ENCODE assay signal across 16 cellular contexts in the genomic region with DNA sequence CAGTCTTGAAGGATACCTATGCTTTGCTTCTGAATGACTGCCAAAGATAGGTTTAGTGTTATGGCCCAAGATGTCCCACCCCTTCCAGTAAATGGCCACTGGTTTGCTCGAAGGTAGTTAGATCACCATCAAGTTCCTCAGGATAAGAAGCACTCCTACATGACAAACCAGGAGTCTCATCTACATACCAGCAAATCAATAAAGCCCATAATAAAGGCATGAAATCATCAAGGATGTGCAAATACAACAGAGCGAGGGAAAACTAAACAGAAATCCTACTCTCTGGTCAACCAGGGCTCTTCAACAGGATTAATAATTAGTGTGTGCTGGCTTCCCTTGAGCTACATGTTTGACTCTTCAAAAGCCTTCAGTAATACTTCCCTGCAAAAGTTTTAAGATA.
A peak's percentile ranks its signal among the peaks of the same experiment; 100 is the strongest.
DNase-seq lines count a peak whose midpoint lies in the region; ATAC-seq and TF ChIP-seq lines count a peak whose summit lies in the region.
"Had no signal": no experiment of that assay in that cellular context is flagged by ENCODE, and none has a peak within 500 bp of the region (broad histone marks: within the 10 kb centered on the region; RNA-seq: fewer than 3 reads in every experiment).

No MANE protein-coding gene starts in this region.

- H3K4me1 Mint-ChIP-seq in Calu3 (ENCODE audit: low read depth, unreplicated experiment), result peaks cover 79% of the 10 kb centered on the region
- peaks cover 96% of the 10 kb centered on the region for H3K4me1 Mint-ChIP-seq in nephron
- H3K4me1 Mint-ChIP-seq in effector memory CD8-positive, alpha-beta T cell (ENCODE audit: low read depth in 2 of 2), result peaks cover 9 to 10% of the 10 kb centered on the region in 2 donors
- H3K4me1 Mint-ChIP-seq in activated T-cell treated with anti-CD3 and anti-CD28 coated beads, Interleukin-2, amount 50 U/mL, for 72 hours (ENCODE audit: low read depth), result peaks cover 17% of the 10 kb centered on the region

- H3K9me3 Mint-ChIP-seq in Calu3 (ENCODE audit: low read depth, unreplicated experiment) (no peaks in the 10 kb centered on the region), nephron (no peaks in the 10 kb centered on the region)
- H3K9me3 Mint-ChIP-seq in effector memory CD8-positive, alpha-beta T cell, result no peaks in the 10 kb centered on the region
- no peaks in the 10 kb centered on the region for H3K9me3 Mint-ChIP-seq in activated T-cell treated with anti-CD3 and anti-CD28 coated beads, Interleukin-2, amount 50 U/mL, for 72 hours
- H3K9me3 Mint-ChIP-seq: CD4-positive, alpha-beta T cell; T-helper 1 cell treated with Interleukin-12 subunit alpha and Interleukin-12 subunit beta and Interleukin-4 antibody, amounts not matched to agents 30 μg/mL and 1 μg/mL, for 36 hours had no signal

- CTCF ChIA-PET in Calu3 (lab: Charles Lee), result interaction anchor here (1.4 to 2.3 kb wide), 2 partner anchors 11 to 40 kb away, joined by 3 to 7 read pairs; no protein-coding TSS in a partner anchor

- no peak for TF ChIP-seq CTCF in Calu3 (IDR thresholded peaks at IDR 0.05; ENCODE audit: unreplicated experiment)
- TF ChIP-seq CTCF in fibroblast of pulmonary artery (IDR thresholded peaks at IDR 0.05; ENCODE audit: low read length, missing control alignments), result no peak
- TF ChIP-seq CTCF in nephron (IDR thresholded peaks at IDR 0.05; ENCODE audit: unreplicated experiment in 3 of 3), result no peak

- H3K27ac Mint-ChIP-seq in Calu3 (ENCODE audit: unreplicated experiment) (no peak overlapping the region), nephron (peak overlapping the region; percentile 89 to 93 (median 91))
- H3K27ac Mint-ChIP-seq in effector memory CD8-positive, alpha-beta T cell, result no peak overlapping the region
- H3K27ac Mint-ChIP-seq in activated T-cell treated with anti-CD3 and anti-CD28 coated beads, Interleukin-2, amount 50 U/mL, for 72 hours, result no peak overlapping the region
- H3K27ac Mint-ChIP-seq: CD4-positive, alpha-beta T cell; T-helper 1 cell treated with Interleukin-12 subunit alpha and Interleukin-12 subunit beta and Interleukin-4 antibody, amounts not matched to agents 30 μg/mL and 1 μg/mL, for 36 hours had no signal

- ATAC-seq in effector memory CD8-positive, alpha-beta T cell (replicated peaks), result no peak
- ATAC-seq in activated T-cell treated with anti-CD3 and anti-CD28 coated beads, Interleukin-2, amount 50 U/mL, for 72 hours (replicated peaks in 1 of 2), result no peak

- H3K36me3 Mint-ChIP-seq in Calu3 (ENCODE audit: insufficient read depth, unreplicated experiment) (peaks cover 10% of the 10 kb centered on the region), nephron (ENCODE audit: low read depth) (peaks cover 27% of the 10 kb centered on the region)
- H3K36me3 Mint-ChIP-seq in effector memory CD8-positive, alpha-beta T cell (ENCODE audit: insufficient read depth), result no peaks in the 10 kb centered on the region
- no peaks in the 10 kb centered on the region for H3K36me3 Mint-ChIP-seq in activated T-cell treated with anti-CD3 and anti-CD28 coated beads, Interleukin-2, amount 50 U/mL, for 72 hours (ENCODE audit: insufficient read depth in 2 of 2)

- BruUV-seq in Calu3 (replicated peaks; lab: Mats Ljungman, UMichigan), result no TSS peak

- intact Hi-C loops in Calu3 (cut with micrococcal nuclease; ENCODE audit: unreplicated experiment), result no loop called here

- peak overlapping the region; percentile 66 for H3K4me3 ChIP-seq in fibroblast of pulmonary artery (replicated peaks; ENCODE audit: low read depth, low read length)

- DNase-seq in Calu3, result no peak
- peak; percentile 31 for DNase-seq in OCI-M1 (lab: John Stamatoyannopoulos, UW)
- DNase-seq in fibroblast of pulmonary artery (ENCODE audit: low read depth), result no peak
- DNase-seq in RKO (ENCODE audit: low spot score), result no peak
- DNase-seq in effector memory CD8-positive, alpha-beta T cell, result no peak
- DNase-seq in activated T-cell treated with anti-CD3 and anti-CD28 coated beads, Interleukin-2, amount 50 U/mL, for 72 hours, result no peak
- no peak for DNase-seq in iPS-NIHi11 (ENCODE audit: low spot score)
- DNase-seq: activated CD4-positive, alpha-beta T cell treated with anti-CD3 and anti-CD28 coated beads, Interleukin-2, amount 50 U/mL, for 4 hours; amniotic stem cell; CD4-positive, alpha-beta T cell; Kasumi-1; NCI-H1105; NCI-H526; SHP77 treated with DMSO at 0.1 percent for 48 hours had no signal

- H3K27me3 Mint-ChIP-seq in Calu3 (ENCODE audit: unreplicated experiment) (no peaks in the 10 kb centered on the region), nephron (ENCODE audit: low read depth) (no peaks in the 10 kb centered on the region)
- H3K27me3 Mint-ChIP-seq in effector memory CD8-positive, alpha-beta T cell, result peaks cover 75 to 88% of the 10 kb centered on the region in 2 donors
- peaks cover 53% of the 10 kb centered on the region for H3K27me3 Mint-ChIP-seq in activated T-cell treated with anti-CD3 and anti-CD28 coated beads, Interleukin-2, amount 50 U/mL, for 72 hours (ENCODE audit: low read depth)

- H3K4me3 Mint-ChIP-seq in Calu3 (ENCODE audit: low read depth, unreplicated experiment) (peak overlapping the region; percentile 41), nephron (peak overlapping the region in 1 of 3 experiments; percentile 65)
- no peak overlapping the region for H3K4me3 Mint-ChIP-seq in effector memory CD8-positive, alpha-beta T cell
- H3K4me3 Mint-ChIP-seq in activated T-cell treated with anti-CD3 and anti-CD28 coated beads, Interleukin-2, amount 50 U/mL, for 72 hours, result no peak overlapping the region
- H3K4me3 Mint-ChIP-seq: CD4-positive, alpha-beta T cell; T-helper 1 cell treated with Interleukin-12 subunit alpha and Interleukin-12 subunit beta and Interleukin-4 antibody, amounts not matched to agents 30 μg/mL and 1 μg/mL, for 36 hours had no signal

Comparison
In these comparisons a context has a peak if more than half of its experiments do, and no peak if none do; other contexts are left out.
1. H3K27ac Mint-ChIP-seq: peak in nephron (3 of 3); none in Calu3 (single experiment), effector memory CD8-positive, alpha-beta T cell (0 of 2) and activated T-cell treated with anti-CD3 and anti-CD28 coated beads, Interleukin-2, amount 50 U/mL, for 72 hours (single experiment).